24 cellular contexts compared by ENCODE assay signal in genomic region chr14:76697246-76697645, GRCh38.
DNase-seq lines count a peak whose midpoint lies in the region; ATAC-seq, FAIRE-seq and TF ChIP-seq lines count a peak whose summit lies in the region.
"Had no signal": no experiment of that assay in that cellular context is flagged by ENCODE, and none has a peak within 500 bp of the region (broad histone marks: within the 10 kb centered on the region; RNA-seq: fewer than 3 reads in every experiment).

No MANE protein-coding gene starts in this region.

- FAIRE-seq in HTR-8/SVneo (lab: Jason Lieb, UNC) (peak; percentile 42), kidney (lab: Jason Lieb, UNC) (no peak)
- FAIRE-seq: D721Med, G401.6 had no signal

- no peak overlapping the region for H3K9ac ChIP-seq in smooth muscle cell (ENCODE audit: low read depth)
- no peak overlapping the region for H3K9ac ChIP-seq in kidney (ENCODE audit: low read length in 2 of 2)
- H3K9ac ChIP-seq: BLaER1 treated with 17β-estradiol and CSF1 and Interleukin-3, amounts not matched to agents 10 nM and 100 nM had no signal

- no peak overlapping the region for H2AFZ ChIP-seq in smooth muscle cell (ENCODE audit: low read depth)

- WGBS in esophagus muscularis mucosa, result 77% methylated on average over 4 of the region's 5 CpGs
- 77% methylated on average over 5 of the region's 5 CpGs for WGBS in smooth muscle cell (ENCODE audit: low lambda C conversion rate)
- WGBS in thyroid gland, 2 donors, result 73 to 78% methylated on average over 4 to 5 of the region's 5 CpGs

- CTCF ChIA-PET in activated CD8-positive, alpha-beta memory T cell treated with anti-CD3 and anti-CD28 coated beads, Interleukin-2, amount 10 ng/mL, durations not matched to agents 7 days and 5 days (lab: Charles Lee), result interaction anchor here (2.2 kb wide), 1 partner anchor 13 kb away, joined by 15 read pairs; no protein-coding TSS in a partner anchor

- H3K36me3 ChIP-seq in esophagus muscularis mucosa (no peaks in the 10 kb centered on the region), smooth muscle cell (ENCODE audit: low read depth) (no peaks in the 10 kb centered on the region), kidney (ENCODE audit: control insufficient read depth in 1 of 2, insufficient read depth in 2 of 2, low read length in 2 of 2) (no peaks in the 10 kb centered on the region), thyroid gland (no peaks in the 10 kb centered on the region)
- H3K36me3 ChIP-seq: BLaER1 treated with 17β-estradiol and CSF1 and Interleukin-3, amounts not matched to agents 10 nM and 100 nM had no signal

- H3K4me3 ChIP-seq in esophagus muscularis mucosa (no peak overlapping the region), smooth muscle cell (no peak overlapping the region), kidney (ENCODE audit: low read length in 2 of 2) (no peak overlapping the region), thyroid gland (replicated peaks in 1 of 3) (no peak overlapping the region)
- H3K4me3 ChIP-seq: BLaER1 treated with 17β-estradiol and CSF1 and Interleukin-3, amounts not matched to agents 10 nM and 100 nM had no signal

- H3K27ac ChIP-seq in esophagus muscularis mucosa (replicated peaks in 1 of 4) (no peak overlapping the region), smooth muscle cell (ENCODE audit: low read depth) (peak overlapping the region; percentile 35), kidney (ENCODE audit: low read depth in 2 of 2, low read length in 2 of 2) (no peak overlapping the region), thyroid gland (no peak overlapping the region)
- H3K27ac ChIP-seq: BLaER1 treated with 17β-estradiol and CSF1 and Interleukin-3, amounts not matched to agents 10 nM and 100 nM; HL-60 had no signal

- TF ChIP-seq POLR2A in esophagus muscularis mucosa (IDR thresholded peaks at IDR 0.05; ENCODE audit: low read depth), result no peak
- TF ChIP-seq POLR2A in thyroid gland (IDR thresholded peaks at IDR 0.05), result no peak

- H3K27me3 Mint-ChIP-seq in activated CD8-positive, alpha-beta memory T cell treated with anti-CD3 and anti-CD28 coated beads, Interleukin-2, amount 10 ng/mL, durations not matched to agents 7 days and 5 days, result peaks cover 6% of the 10 kb centered on the region

- H4K20me1 ChIP-seq in smooth muscle cell (ENCODE audit: low read depth), result no peaks in the 10 kb centered on the region
- H4K20me1 ChIP-seq: BLaER1 treated with 17β-estradiol and CSF1 and Interleukin-3, amounts not matched to agents 10 nM and 100 nM had no signal

- H3K36me3 Mint-ChIP-seq in activated CD8-positive, alpha-beta memory T cell treated with anti-CD3 and anti-CD28 coated beads, Interleukin-2, amount 10 ng/mL, durations not matched to agents 7 days and 5 days, result no peaks in the 10 kb centered on the region

- H3K4me3 Mint-ChIP-seq in activated CD8-positive, alpha-beta memory T cell treated with anti-CD3 and anti-CD28 coated beads, Interleukin-2, amount 10 ng/mL, durations not matched to agents 7 days and 5 days, result no peak overlapping the region
- H3K4me3 Mint-ChIP-seq: CD4-positive, alpha-beta T cell had no signal

- H3K9me3 ChIP-seq in esophagus muscularis mucosa, result no peaks in the 10 kb centered on the region
- H3K9me3 ChIP-seq in smooth muscle cell (replicated peaks; ENCODE audit: low read depth), result no peaks in the 10 kb centered on the region
- no peaks in the 10 kb centered on the region for H3K9me3 ChIP-seq in kidney (ENCODE audit: control insufficient read depth in 1 of 2, low read length in 2 of 2)
- no peaks in the 10 kb centered on the region for H3K9me3 ChIP-seq in thyroid gland
- H3K9me3 ChIP-seq: BLaER1 treated with 17β-estradiol and CSF1 and Interleukin-3, amounts not matched to agents 10 nM and 100 nM had no signal

- no peaks in the 10 kb centered on the region for H3K4me1 ChIP-seq in esophagus muscularis mucosa
- no peaks in the 10 kb centered on the region for H3K4me1 ChIP-seq in smooth muscle cell (ENCODE audit: low read depth)
- no peaks in the 10 kb centered on the region for H3K4me1 ChIP-seq in kidney (ENCODE audit: control insufficient read depth in 1 of 2, insufficient read depth in 1 of 2, low read depth in 1 of 2, low read length in 2 of 2)
- no peaks in the 10 kb centered on the region for H3K4me1 ChIP-seq in thyroid gland

- H3K4me2 ChIP-seq in smooth muscle cell, result no peak overlapping the region
- H3K4me2 ChIP-seq: BLaER1 treated with 17β-estradiol and CSF1 and Interleukin-3, amounts not matched to agents 10 nM and 100 nM had no signal

- H3K79me2 ChIP-seq in smooth muscle cell (ENCODE audit: low read depth), result no peaks in the 10 kb centered on the region

- no peaks in the 10 kb centered on the region for H3K4me1 Mint-ChIP-seq in activated CD8-positive, alpha-beta memory T cell treated with anti-CD3 and anti-CD28 coated beads, Interleukin-2, amount 10 ng/mL, durations not matched to agents 7 days and 5 days

- no peak for TF ChIP-seq EP300 in esophagus muscularis mucosa (IDR thresholded peaks at IDR 0.05)

- intact Hi-C loops in esophagus muscularis mucosa (cut with DNase I), result no loop called here
- intact Hi-C loops in kidney (cut with DNase I), result no loop called here
- intact Hi-C loops in thyroid gland (cut with DNase I), result no loop called here

- H3K9me3 Mint-ChIP-seq in activated CD8-positive, alpha-beta memory T cell treated with anti-CD3 and anti-CD28 coated beads, Interleukin-2, amount 10 ng/mL, durations not matched to agents 7 days and 5 days (ENCODE audit: low read depth), result no peaks in the 10 kb centered on the region
- H3K9me3 Mint-ChIP-seq: CD4-positive, alpha-beta T cell had no signal

- TF ChIP-seq CTCF in esophagus muscularis mucosa (IDR thresholded peaks at IDR 0.05) (no peak), smooth muscle cell (IDR thresholded peaks at IDR 0.05; ENCODE audit: borderline replicate concordance, insufficient read depth, poor library complexity, severe bottlenecking) (no peak), kidney (IDR thresholded peaks at IDR 0.05; ENCODE audit: borderline replicate concordance, extremely low read depth, insufficient read depth) (no peak), thyroid gland (IDR thresholded peaks at IDR 0.05) (no peak)

- no peak for ATAC-seq in activated CD8-positive, alpha-beta memory T cell treated with anti-CD3 and anti-CD28 coated beads, Interleukin-2, amount 10 ng/mL, durations not matched to agents 7 days and 5 days

- no peaks in the 10 kb centered on the region for H3F3A ChIP-seq in smooth muscle cell (ENCODE audit: low read depth)

- no peak overlapping the region for H3K27ac Mint-ChIP-seq in activated CD8-positive, alpha-beta memory T cell treated with anti-CD3 and anti-CD28 coated beads, Interleukin-2, amount 10 ng/mL, durations not matched to agents 7 days and 5 days
- H3K27ac Mint-ChIP-seq: CD4-positive, alpha-beta T cell had no signal

- H3K27me3 ChIP-seq in esophagus muscularis mucosa (no peaks in the 10 kb centered on the region), smooth muscle cell (ENCODE audit: low read depth) (no peaks in the 10 kb centered on the region), thyroid gland (no peaks in the 10 kb centered on the region)
- H3K27me3 ChIP-seq: BLaER1 treated with 17β-estradiol and CSF1 and Interleukin-3, amounts not matched to agents 10 nM and 100 nM had no signal

- peak; percentile 41 for DNase-seq in activated CD8-positive, alpha-beta memory T cell treated with anti-CD3 and anti-CD28 coated beads for 24 hours
- no peak for DNase-seq in activated CD8-positive, alpha-beta memory T cell treated with anti-CD3 and anti-CD28 coated beads, Interleukin-2, amount 10 ng/mL, durations not matched to agents 7 days and 5 days
- DNase-seq in HTR-8/SVneo (ENCODE audit: insufficient read length, low spot score), result no peak
- peak; percentile 84 for DNase-seq in esophagus muscularis mucosa (ENCODE audit: extremely low spot score)
- no peak for DNase-seq in smooth muscle cell (lab: John Stamatoyannopoulos, UW; ENCODE audit: unreplicated experiment)
- no peak for DNase-seq in kidney
- DNase-seq in activated naive CD4-positive, alpha-beta T cell treated with anti-CD3 and anti-CD28 coated beads, Interleukin-2, amount 50 U/mL, for 16 hours, result no peak
- no peak for DNase-seq in thyroid gland
- DNase-seq: CD4-positive, alpha-beta T cell; DMS53; H7; Karpas-422; NCI-H1092 treated with DMSO at 0.1 percent for 48 hours; NCI-H1436; NCI-H187; NCI-H2081 treated with DMSO at 0.1 percent for 48 hours; NCI-H446; NCI-H524 treated with DMSO at 0.1 percent for 48 hours; Right ventricle myocardium superior; RPMI8226 had no signal

Comparison
In these comparisons a context has a peak if more than half of its experiments do, and no peak if none do; other contexts are left out.
1. DNase-seq: peak in activated CD8-positive, alpha-beta memory T cell treated with anti-CD3 and anti-CD28 coated beads for 24 hours (single experiment) and esophagus muscularis mucosa (single experiment); none in activated CD8-positive, alpha-beta memory T cell treated with anti-CD3 and anti-CD28 coated beads, Interleukin-2, amount 10 ng/mL, durations not matched to agents 7 days and 5 days (single experiment), HTR-8/SVneo (single experiment), smooth muscle cell (single experiment), kidney (single experiment), activated naive CD4-positive, alpha-beta T cell treated with anti-CD3 and anti-CD28 coated beads, Interleukin-2, amount 50 U/mL, for 16 hours (single experiment) and thyroid gland (0 of 2).